Comparison of ENCODE assay signal across 1 cellular context in the genomic region with DNA sequence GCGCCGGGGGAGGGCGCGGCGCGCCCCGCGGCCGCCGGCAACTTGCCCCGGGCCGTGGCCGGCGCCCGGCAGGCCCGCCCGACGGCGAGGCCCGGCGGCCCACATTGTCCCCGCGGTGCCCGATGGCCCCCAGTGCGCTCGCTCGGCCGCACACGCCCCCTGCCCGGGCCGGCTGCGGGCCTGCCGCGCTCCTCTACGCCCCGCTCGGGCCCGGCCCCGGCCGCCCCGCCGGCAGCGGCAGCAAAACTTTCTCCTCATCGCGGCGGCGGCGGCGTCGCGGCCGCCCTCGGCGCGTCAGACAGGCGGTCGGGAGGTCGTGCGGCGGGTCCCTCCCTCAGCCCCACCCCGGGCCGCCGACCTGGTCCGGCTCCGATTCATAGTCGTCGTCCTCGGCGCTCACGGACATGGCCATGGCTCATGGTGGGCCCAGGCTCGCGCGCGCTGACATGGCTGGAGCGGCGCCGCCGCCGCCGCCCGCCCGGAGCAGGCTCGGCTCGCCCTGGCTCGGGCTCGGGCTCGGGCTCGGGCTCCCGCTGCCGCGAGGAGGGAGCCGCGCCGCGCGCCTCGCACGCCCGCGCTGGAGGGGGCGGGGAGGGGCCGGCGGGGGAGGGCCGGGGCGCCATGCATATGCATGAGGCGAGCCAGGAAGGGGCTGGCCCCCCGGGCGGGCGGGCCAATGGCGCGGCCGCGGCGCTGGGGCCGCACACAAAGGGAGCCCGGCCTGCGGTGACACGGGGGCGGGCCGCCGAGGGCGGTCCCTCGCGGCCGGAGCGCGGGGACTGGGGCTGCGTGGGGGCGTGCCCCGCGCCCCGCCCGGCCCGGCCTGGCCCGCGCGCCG.
TF ChIP-seq lines count a peak whose summit lies in the region.

No MANE protein-coding gene starts in this region.

TF ChIP-seq in K562, 482 proteins besides CTCF, POLR2A, EP300 and RAD21 (continued from another document):
- TF ChIP-seq, protein P1, sequence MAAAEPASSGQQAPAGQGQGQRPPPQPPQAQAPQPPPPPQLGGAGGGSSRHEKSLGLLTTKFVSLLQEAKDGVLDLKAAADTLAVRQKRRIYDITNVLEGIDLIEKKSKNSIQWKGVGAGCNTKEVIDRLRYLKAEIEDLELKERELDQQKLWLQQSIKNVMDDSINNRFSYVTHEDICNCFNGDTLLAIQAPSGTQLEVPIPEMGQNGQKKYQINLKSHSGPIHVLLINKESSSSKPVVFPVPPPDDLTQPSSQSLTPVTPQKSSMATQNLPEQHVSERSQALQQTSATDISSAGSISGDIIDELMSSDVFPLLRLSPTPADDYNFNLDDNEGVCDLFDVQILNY (CRISPR knock-in tag; IDR thresholded peaks at IDR 0.05) = 0 out of 2 replicates have a peak, but pooled peaks have one; percentile 61
- TF ChIP-seq SP2 (IDR thresholded peaks at IDR 0.05; ENCODE audit: extremely low read depth, low read depth, low read length, poor library complexity, severe bottlenecking) (no peak), NFYB (IDR thresholded peaks at IDR 0.05; ENCODE audit: extremely low read depth, insufficient read length) (peak; percentile 12), NR4A1 (CRISPR knock-in tag; IDR thresholded peaks at IDR 0.05) (no peak), NR4A1 (tag; IDR thresholded peaks at IDR 0.05) (no peak), JUN (IDR thresholded peaks at IDR 0.05; ENCODE audit: borderline replicate concordance, low read depth, low read length) (no peak), JUN (CRISPR knock-in tag; IDR thresholded peaks at IDR 0.05; ENCODE audit: borderline replicate concordance) (peak; percentile 59; the same call in 1 of the 2 replicates), RBM34 (IDR thresholded peaks at IDR 0.05; ENCODE audit: borderline replicate concordance, insufficient read depth, low read length) (no peak), FOXP1 (CRISPR knock-in tag; IDR thresholded peaks at IDR 0.05) (0 out of 2 replicates have a peak, but pooled peaks have one; percentile 39), RBM25 (IDR thresholded peaks at IDR 0.05; ENCODE audit: low read depth, low read length, severe bottlenecking) (peak; percentile 76), GABPA (tag; conservative IDR thresholded peaks at IDR 0.05; ENCODE audit: low read depth) (peak; percentile 72), ZNF431 (CRISPR knock-in tag; IDR thresholded peaks at IDR 0.05) (peak; percentile 65; the same call in 1 of the 2 replicates), KDM5B (IDR thresholded peaks at IDR 0.05; ENCODE audit: insufficient replicate concordance, low read depth, low read length) (peak; percentile 42), RBM39 (optimal IDR thresholded peaks at IDR 0.05; ENCODE audit: low read depth, low read length) (no peak), ZNF134 (CRISPR knock-in tag; conservative IDR thresholded peaks at IDR 0.05) (peak; percentile 61; the same call in 1 of the 2 replicates), CREM (IDR thresholded peaks at IDR 0.05; ENCODE audit: low read depth) (peak; percentile 12; the same call in 1 of the 2 replicates), CXXC5 (CRISPR knock-in tag; IDR thresholded peaks at IDR 0.05) (peak; percentile 62), ZBTB1 (CRISPR knock-in tag; IDR thresholded peaks at IDR 0.05; ENCODE audit: borderline replicate concordance, low read depth) (peak; percentile 42; the same call in 1 of the 2 replicates), KDM1A (IDR thresholded peaks at IDR 0.05) (no peak)
- TF ChIP-seq, protein P2, sequence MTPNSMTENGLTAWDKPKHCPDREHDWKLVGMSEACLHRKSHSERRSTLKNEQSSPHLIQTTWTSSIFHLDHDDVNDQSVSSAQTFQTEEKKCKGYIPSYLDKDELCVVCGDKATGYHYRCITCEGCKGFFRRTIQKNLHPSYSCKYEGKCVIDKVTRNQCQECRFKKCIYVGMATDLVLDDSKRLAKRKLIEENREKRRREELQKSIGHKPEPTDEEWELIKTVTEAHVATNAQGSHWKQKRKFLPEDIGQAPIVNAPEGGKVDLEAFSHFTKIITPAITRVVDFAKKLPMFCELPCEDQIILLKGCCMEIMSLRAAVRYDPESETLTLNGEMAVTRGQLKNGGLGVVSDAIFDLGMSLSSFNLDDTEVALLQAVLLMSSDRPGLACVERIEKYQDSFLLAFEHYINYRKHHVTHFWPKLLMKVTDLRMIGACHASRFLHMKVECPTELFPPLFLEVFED (CRISPR knock-in tag; conservative IDR thresholded peaks at IDR 0.05) = no peak
- TF ChIP-seq, protein P3, sequence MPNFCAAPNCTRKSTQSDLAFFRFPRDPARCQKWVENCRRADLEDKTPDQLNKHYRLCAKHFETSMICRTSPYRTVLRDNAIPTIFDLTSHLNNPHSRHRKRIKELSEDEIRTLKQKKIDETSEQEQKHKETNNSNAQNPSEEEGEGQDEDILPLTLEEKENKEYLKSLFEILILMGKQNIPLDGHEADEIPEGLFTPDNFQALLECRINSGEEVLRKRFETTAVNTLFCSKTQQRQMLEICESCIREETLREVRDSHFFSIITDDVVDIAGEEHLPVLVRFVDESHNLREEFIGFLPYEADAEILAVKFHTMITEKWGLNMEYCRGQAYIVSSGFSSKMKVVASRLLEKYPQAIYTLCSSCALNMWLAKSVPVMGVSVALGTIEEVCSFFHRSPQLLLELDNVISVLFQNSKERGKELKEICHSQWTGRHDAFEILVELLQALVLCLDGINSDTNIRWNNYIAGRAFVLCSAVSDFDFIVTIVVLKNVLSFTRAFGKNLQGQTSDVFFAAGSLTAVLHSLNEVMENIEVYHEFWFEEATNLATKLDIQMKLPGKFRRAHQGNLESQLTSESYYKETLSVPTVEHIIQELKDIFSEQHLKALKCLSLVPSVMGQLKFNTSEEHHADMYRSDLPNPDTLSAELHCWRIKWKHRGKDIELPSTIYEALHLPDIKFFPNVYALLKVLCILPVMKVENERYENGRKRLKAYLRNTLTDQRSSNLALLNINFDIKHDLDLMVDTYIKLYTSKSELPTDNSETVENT (CRISPR knock-in tag; IDR thresholded peaks at IDR 0.05) = peak; percentile 41; the same call in 1 of the 2 replicates
- TF ChIP-seq, protein P4, sequence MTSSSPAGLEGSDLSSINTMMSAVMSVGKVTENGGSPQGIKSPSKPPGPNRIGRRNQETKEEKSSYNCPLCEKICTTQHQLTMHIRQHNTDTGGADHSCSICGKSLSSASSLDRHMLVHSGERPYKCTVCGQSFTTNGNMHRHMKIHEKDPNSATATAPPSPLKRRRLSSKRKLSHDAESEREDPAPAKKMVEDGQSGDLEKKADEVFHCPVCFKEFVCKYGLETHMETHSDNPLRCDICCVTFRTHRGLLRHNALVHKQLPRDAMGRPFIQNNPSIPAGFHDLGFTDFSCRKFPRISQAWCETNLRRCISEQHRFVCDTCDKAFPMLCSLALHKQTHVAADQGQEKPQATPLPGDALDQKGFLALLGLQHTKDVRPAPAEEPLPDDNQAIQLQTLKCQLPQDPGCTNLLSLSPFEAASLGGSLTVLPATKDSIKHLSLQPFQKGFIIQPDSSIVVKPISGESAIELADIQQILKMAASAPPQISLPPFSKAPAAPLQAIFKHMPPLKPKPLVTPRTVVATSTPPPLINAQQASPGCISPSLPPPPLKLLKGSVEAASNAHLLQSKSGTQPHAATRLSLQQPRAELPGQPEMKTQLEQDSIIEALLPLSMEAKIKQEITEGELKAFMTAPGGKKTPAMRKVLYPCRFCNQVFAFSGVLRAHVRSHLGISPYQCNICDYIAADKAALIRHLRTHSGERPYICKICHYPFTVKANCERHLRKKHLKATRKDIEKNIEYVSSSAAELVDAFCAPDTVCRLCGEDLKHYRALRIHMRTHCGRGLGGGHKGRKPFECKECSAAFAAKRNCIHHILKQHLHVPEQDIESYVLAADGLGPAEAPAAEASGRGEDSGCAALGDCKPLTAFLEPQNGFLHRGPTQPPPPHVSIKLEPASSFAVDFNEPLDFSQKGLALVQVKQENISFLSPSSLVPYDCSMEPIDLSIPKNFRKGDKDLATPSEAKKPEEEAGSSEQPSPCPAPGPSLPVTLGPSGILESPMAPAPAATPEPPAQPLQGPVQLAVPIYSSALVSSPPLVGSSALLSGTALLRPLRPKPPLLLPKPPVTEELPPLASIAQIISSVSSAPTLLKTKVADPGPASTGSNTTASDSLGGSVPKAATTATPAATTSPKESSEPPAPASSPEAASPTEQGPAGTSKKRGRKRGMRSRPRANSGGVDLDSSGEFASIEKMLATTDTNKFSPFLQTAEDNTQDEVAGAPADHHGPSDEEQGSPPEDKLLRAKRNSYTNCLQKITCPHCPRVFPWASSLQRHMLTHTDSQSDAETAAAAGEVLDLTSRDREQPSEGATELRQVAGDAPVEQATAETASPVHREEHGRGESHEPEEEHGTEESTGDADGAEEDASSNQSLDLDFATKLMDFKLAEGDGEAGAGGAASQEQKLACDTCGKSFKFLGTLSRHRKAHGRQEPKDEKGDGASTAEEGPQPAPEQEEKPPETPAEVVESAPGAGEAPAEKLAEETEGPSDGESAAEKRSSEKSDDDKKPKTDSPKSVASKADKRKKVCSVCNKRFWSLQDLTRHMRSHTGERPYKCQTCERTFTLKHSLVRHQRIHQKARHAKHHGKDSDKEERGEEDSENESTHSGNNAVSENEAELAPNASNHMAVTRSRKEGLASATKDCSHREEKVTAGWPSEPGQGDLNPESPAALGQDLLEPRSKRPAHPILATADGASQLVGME (CRISPR knock-in tag; IDR thresholded peaks at IDR 0.05) = no peak
- TF ChIP-seq, protein P5, sequence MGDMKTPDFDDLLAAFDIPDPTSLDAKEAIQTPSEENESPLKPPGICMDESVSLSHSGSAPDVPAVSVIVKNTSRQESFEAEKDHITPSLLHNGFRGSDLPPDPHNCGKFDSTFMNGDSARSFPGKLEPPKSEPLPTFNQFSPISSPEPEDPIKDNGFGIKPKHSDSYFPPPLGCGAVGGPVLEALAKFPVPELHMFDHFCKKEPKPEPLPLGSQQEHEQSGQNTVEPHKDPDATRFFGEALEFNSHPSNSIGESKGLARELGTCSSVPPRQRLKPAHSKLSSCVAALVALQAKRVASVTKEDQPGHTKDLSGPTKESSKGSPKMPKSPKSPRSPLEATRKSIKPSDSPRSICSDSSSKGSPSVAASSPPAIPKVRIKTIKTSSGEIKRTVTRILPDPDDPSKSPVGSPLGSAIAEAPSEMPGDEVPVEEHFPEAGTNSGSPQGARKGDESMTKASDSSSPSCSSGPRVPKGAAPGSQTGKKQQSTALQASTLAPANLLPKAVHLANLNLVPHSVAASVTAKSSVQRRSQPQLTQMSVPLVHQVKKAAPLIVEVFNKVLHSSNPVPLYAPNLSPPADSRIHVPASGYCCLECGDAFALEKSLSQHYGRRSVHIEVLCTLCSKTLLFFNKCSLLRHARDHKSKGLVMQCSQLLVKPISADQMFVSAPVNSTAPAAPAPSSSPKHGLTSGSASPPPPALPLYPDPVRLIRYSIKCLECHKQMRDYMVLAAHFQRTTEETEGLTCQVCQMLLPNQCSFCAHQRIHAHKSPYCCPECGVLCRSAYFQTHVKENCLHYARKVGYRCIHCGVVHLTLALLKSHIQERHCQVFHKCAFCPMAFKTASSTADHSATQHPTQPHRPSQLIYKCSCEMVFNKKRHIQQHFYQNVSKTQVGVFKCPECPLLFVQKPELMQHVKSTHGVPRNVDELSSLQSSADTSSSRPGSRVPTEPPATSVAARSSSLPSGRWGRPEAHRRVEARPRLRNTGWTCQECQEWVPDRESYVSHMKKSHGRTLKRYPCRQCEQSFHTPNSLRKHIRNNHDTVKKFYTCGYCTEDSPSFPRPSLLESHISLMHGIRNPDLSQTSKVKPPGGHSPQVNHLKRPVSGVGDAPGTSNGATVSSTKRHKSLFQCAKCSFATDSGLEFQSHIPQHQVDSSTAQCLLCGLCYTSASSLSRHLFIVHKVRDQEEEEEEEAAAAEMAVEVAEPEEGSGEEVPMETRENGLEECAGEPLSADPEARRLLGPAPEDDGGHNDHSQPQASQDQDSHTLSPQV (IDR thresholded peaks at IDR 0.05) = peak; percentile 43; the same call in 1 of the 2 replicates
- TF ChIP-seq, protein P6, sequence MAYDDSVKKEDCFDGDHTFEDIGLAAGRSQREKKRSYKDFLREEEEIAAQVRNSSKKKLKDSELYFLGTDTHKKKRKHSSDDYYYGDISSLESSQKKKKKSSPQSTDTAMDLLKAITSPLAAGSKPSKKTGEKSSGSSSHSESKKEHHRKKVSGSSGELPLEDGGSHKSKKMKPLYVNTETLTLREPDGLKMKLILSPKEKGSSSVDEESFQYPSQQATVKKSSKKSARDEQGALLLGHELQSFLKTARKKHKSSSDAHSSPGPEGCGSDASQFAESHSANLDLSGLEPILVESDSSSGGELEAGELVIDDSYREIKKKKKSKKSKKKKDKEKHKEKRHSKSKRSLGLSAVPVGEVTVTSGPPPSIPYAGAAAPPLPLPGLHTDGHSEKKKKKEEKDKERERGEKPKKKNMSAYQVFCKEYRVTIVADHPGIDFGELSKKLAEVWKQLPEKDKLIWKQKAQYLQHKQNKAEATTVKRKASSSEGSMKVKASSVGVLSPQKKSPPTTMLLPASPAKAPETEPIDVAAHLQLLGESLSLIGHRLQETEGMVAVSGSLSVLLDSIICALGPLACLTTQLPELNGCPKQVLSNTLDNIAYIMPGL (CRISPR knock-in tag; IDR thresholded peaks at IDR 0.05) = peak; percentile 59; the same call in 1 of the 2 replicates
